8 cellular contexts compared by ENCODE assay signal in genomic region chr16:30091474-30092372, GRCh38. TPM values are rescaled to one million over a fixed set of nuclear protein-coding genes. Genes with fewer than 3 reads are reported as not detected.
DNase-seq lines count a peak whose midpoint lies in the region; ATAC-seq, FAIRE-seq and TF ChIP-seq lines count a peak whose summit lies in the region.

Gene TBX6 (minus strand): TSS chr16:30091924. CDS start chr16:30091193, 731 bp downstream.

- peak; percentile 66 for TF ChIP-seq CTCF in D721Med (IDR thresholded peaks at IDR 0.05; ENCODE audit: insufficient read depth, missing control alignments)
- TF ChIP-seq CTCF in endothelial cell (IDR thresholded peaks at IDR 0.05; ENCODE audit: unreplicated experiment): peak; percentile 48

- peaks cover 10% of the 10 kb centered on the region; the same call in 1 of the 2 replicates for H3K36me3 ChIP-seq in HUES48 (ENCODE audit: control insufficient read depth, insufficient read depth, low read length)

- H3K27me3 ChIP-seq in HUES48 (ENCODE audit: control insufficient read depth, insufficient read depth, low read length): no peaks in the 10 kb centered on the region

- H3K4me3 Mint-ChIP-seq in endothelial cell (ENCODE audit: unreplicated experiment): peak within 1 kb of the TSS; percentile 88

- H3K27ac ChIP-seq in HUES48 (ENCODE audit: low read depth, low read length): peak within 1 kb of the TSS; percentile 72

- no peak for FAIRE-seq in D721Med (lab: Jason Lieb, UNC)

- peak within 1 kb of the TSS; percentile 70 for H3K4me3 ChIP-seq in HUES48 (ENCODE audit: low read depth, low read length)

- peak within 1 kb of the TSS; percentile 34; the same call in 1 of the 2 replicates for H3K9ac ChIP-seq in HUES48 (ENCODE audit: low read depth, low read length)

- peaks cover 18% of the 10 kb centered on the region for H3K27me3 Mint-ChIP-seq in endothelial cell (ENCODE audit: unreplicated experiment)

- peaks cover under 1% of the 10 kb centered on the region for H3K9me3 Mint-ChIP-seq in endothelial cell (ENCODE audit: unreplicated experiment)

- peak; percentile 63 for ATAC-seq in GM21390 (IDR thresholded peaks at IDR 0.05; ENCODE audit: unreplicated experiment)

- H3K27ac Mint-ChIP-seq in endothelial cell (ENCODE audit: unreplicated experiment): peak within 1 kb of the TSS; percentile 97

- peak; percentile 89 for DNase-seq in D721Med (ENCODE audit: insufficient read length, low spot score)
- DNase-seq in NOMO-1 treated with DMSO at 0.1 percent for 48 hours (lab: John Stamatoyannopoulos, UW; ENCODE audit: unreplicated experiment): peak; percentile 92
- DNase-seq in activated CD8-positive, alpha-beta memory T cell treated with anti-CD3 and anti-CD28 coated beads, Interleukin-2, amount 50 U/mL, for 4 hours: peak; percentile 92
- peak; percentile 97 for DNase-seq in endothelial cell (ENCODE audit: low spot score)
- DNase-seq in middle frontal gyrus (ENCODE audit: extremely low spot score, low spot score): peak; percentile 88
- DNase-seq in stimulated activated CD8-positive, alpha-beta memory T cell treated with anti-CD3 and anti-CD28 coated beads, Interleukin-2, amount 100 ng/mL, for 1 hour (ENCODE audit: low read depth in 2 of 2): peak; percentile 85 to 89

- peaks cover 7% of the 10 kb centered on the region for H3K4me1 ChIP-seq in HUES48 (ENCODE audit: control insufficient read depth, insufficient read depth, low read length)

- H3K9me3 ChIP-seq in HUES48 (ENCODE audit: control insufficient read depth, insufficient read depth, low read length): peaks cover 2% of the 10 kb centered on the region

- peaks cover 16% of the 10 kb centered on the region for H3K4me1 Mint-ChIP-seq in endothelial cell (ENCODE audit: unreplicated experiment)

- peaks cover 21% of the 10 kb centered on the region for H3K36me3 Mint-ChIP-seq in endothelial cell (ENCODE audit: low read depth, unreplicated experiment)

RNA-seq across cellular contexts. Expression of gene TBX6, which starts in this region (rescaled TPM):
- 2.6 TPM for total RNA-seq in endothelial cell (ENCODE audit: unreplicated experiment)

Comparison
In these comparisons a context has a peak if more than half of its experiments do, and no peak if none do; other contexts are left out.
1. Peak in every context shown above with its lines: DNase-seq, ATAC-seq, H3K4me3 ChIP-seq and H3K27ac ChIP-seq.